In genomic region chr4:91577864-91578263, GRCh38 we compare ENCODE assay signal across 2 cellular contexts.
TF ChIP-seq lines count a peak whose summit lies in the region.

No MANE protein-coding gene starts in this region.

TF ChIP-seq in GM23338, 12 proteins besides CTCF, POLR2A, EP300 and RAD21 (continued from another document):
- TF ChIP-seq STAT1 (IDR thresholded peaks at IDR 0.05; ENCODE audit: unreplicated experiment) (no peak), POLR2AphosphoS5 (IDR thresholded peaks at IDR 0.05; ENCODE audit: low read depth) (no peak), CREB1 (CRISPR knock-in tag; IDR thresholded peaks at IDR 0.05; ENCODE audit: low read depth) (no peak), EZH2phosphoT487 (IDR thresholded peaks at IDR 0.05; ENCODE audit: unreplicated experiment) (no peak), NANOG (IDR thresholded peaks at IDR 0.05; ENCODE audit: borderline replicate concordance) (peak; percentile 68), EZH2 (IDR thresholded peaks at IDR 0.05; ENCODE audit: low read depth, unreplicated experiment) (no peak), ZNF462 (CRISPR knock-in tag; IDR thresholded peaks at IDR 0.05) (no peak), ZNF114 (CRISPR knock-in tag; IDR thresholded peaks at IDR 0.05) (no peak)

TF ChIP-seq in H1, 55 proteins besides CTCF, POLR2A, EP300 and RAD21:
- 0 out of 2 replicates have a peak, but pooled peaks have one; percentile 26 for TF ChIP-seq MAFK (IDR thresholded peaks at IDR 0.05; ENCODE audit: low read depth, low read length)
- peak; percentile 84 for TF ChIP-seq CHD7 (IDR thresholded peaks at IDR 0.05; ENCODE audit: insufficient replicate concordance, low read length)
- TF ChIP-seq ATF2 (IDR thresholded peaks at IDR 0.05; ENCODE audit: low read length): no peak
- TF ChIP-seq EZH2 (IDR thresholded peaks at IDR 0.05; ENCODE audit: low read depth, low read length, severe bottlenecking): no peak
- no peak for TF ChIP-seq SP4 (IDR thresholded peaks at IDR 0.05; ENCODE audit: low read length)
